ENCODE assay signal across 8 cellular contexts in genomic region chr1:99264201-99265021, GRCh38. TPM values are rescaled to one million over a fixed set of nuclear protein-coding genes. Genes with fewer than 3 reads are reported as not detected.
DNase-seq lines count a peak whose midpoint lies in the region; ATAC-seq and TF ChIP-seq lines count a peak whose summit lies in the region.

TSS of gene PLPPR4 (plus strand) at chr1:99264492. CDS start at chr1:99264594, 102 bp downstream.

- H3K27me3 Mint-ChIP-seq in activated naive CD8-positive, alpha-beta T cell treated with anti-CD3 and anti-CD28 coated beads, Interleukin-2, amount 50 U/mL, for 24 hours, result peaks cover 35% of the 10 kb centered on the region
- peaks cover 32% of the 10 kb centered on the region for H3K27me3 Mint-ChIP-seq in osteocyte (ENCODE audit: unreplicated experiment)

- peak within 1 kb of the TSS; percentile 23 to 65 (median 51) for H3K4me3 ChIP-seq in heart right ventricle

- H3K4me1 Mint-ChIP-seq in activated naive CD8-positive, alpha-beta T cell treated with anti-CD3 and anti-CD28 coated beads, Interleukin-2, amount 50 U/mL, for 24 hours, result peaks cover 3% of the 10 kb centered on the region
- peaks cover 17% of the 10 kb centered on the region for H3K4me1 Mint-ChIP-seq in osteocyte (ENCODE audit: unreplicated experiment)

- peaks cover 0 to 37% (median 6%) of the 10 kb centered on the region in 7 donors for H3K27me3 ChIP-seq in heart right ventricle

- WGBS in heart right ventricle, 2 donors, result 2 to 3% methylated on average over 51 of the region's 51 CpGs

- intact Hi-C loops in heart right ventricle (cut with DNase I), result no loop called here

- no peak within 1 kb of the TSS for H3K27ac ChIP-seq in heart right ventricle

- no peak within 1 kb of the TSS for H3K27ac Mint-ChIP-seq in activated naive CD8-positive, alpha-beta T cell treated with anti-CD3 and anti-CD28 coated beads, Interleukin-2, amount 50 U/mL, for 24 hours
- peak within 1 kb of the TSS; percentile 28 for H3K27ac Mint-ChIP-seq in osteocyte (ENCODE audit: unreplicated experiment)

- H3K4me3 Mint-ChIP-seq in activated naive CD8-positive, alpha-beta T cell treated with anti-CD3 and anti-CD28 coated beads, Interleukin-2, amount 50 U/mL, for 24 hours, result no peak within 1 kb of the TSS
- H3K4me3 Mint-ChIP-seq in osteocyte (ENCODE audit: unreplicated experiment), result peak within 1 kb of the TSS; percentile 73

- H3K36me3 Mint-ChIP-seq in activated naive CD8-positive, alpha-beta T cell treated with anti-CD3 and anti-CD28 coated beads, Interleukin-2, amount 50 U/mL, for 24 hours (ENCODE audit: low read depth), result no peaks in the 10 kb centered on the region
- H3K36me3 Mint-ChIP-seq in osteocyte (ENCODE audit: unreplicated experiment), result no peaks in the 10 kb centered on the region

- in situ Hi-C loops in KBM-7 (cut with MboI; ENCODE audit: low pct_unique_long_range_greater_than_20kb, low sequenced_read_pairs), result no loop called here

- peak; percentile 33 for ATAC-seq in activated naive CD8-positive, alpha-beta T cell treated with anti-CD3 and anti-CD28 coated beads, Interleukin-2, amount 50 U/mL, for 24 hours
- ATAC-seq in heart right ventricle, result peak; percentile 80 to 94 (median 90)
- no peak for ATAC-seq in HG03520 (IDR thresholded peaks at IDR 0.05; ENCODE audit: unreplicated experiment)
- ATAC-seq in GM21717 (IDR thresholded peaks at IDR 0.05; ENCODE audit: unreplicated experiment), result no peak

- peak; percentile 15 for DNase-seq in CD1c-positive myeloid dendritic cell (ENCODE audit: extremely low spot score)
- peak; percentile 11 for DNase-seq in KBM-7
- peak; percentile 5 for DNase-seq in activated naive CD8-positive, alpha-beta T cell treated with anti-CD3 and anti-CD28 coated beads, Interleukin-2, amount 50 U/mL, for 24 hours
- peak; percentile 55 to 56 for DNase-seq in heart right ventricle
- DNase-seq in osteocyte (ENCODE audit: extremely low spot score, unreplicated experiment), result peak; percentile 85
- no peak for DNase-seq in NCI-H2029 (lab: John Stamatoyannopoulos, UW)

- H3K9me3 ChIP-seq in heart right ventricle, result peaks cover 0 to 3% (median 0%) of the 10 kb centered on the region in 11 donors

- TF ChIP-seq CTCF in heart right ventricle (IDR thresholded peaks at IDR 0.05) (no peak), osteocyte (IDR thresholded peaks at IDR 0.05) (no peak)

- H3K4me1 ChIP-seq in heart right ventricle, result peaks cover 0 to 11% (median 6%) of the 10 kb centered on the region in 9 donors

- peaks cover 6% of the 10 kb centered on the region for H3K9me3 Mint-ChIP-seq in activated naive CD8-positive, alpha-beta T cell treated with anti-CD3 and anti-CD28 coated beads, Interleukin-2, amount 50 U/mL, for 24 hours
- no peaks in the 10 kb centered on the region for H3K9me3 Mint-ChIP-seq in osteocyte (ENCODE audit: unreplicated experiment)

- H3K36me3 ChIP-seq in heart right ventricle, result no peaks in the 10 kb centered on the region

RNA-seq across cellular contexts. Expression of gene PLPPR4, which starts in this region (rescaled TPM):
- total RNA-seq in heart right ventricle, result under 1 TPM; 0.12 to 0.97 (median 0.42) TPM
- polyA plus RNA-seq in heart right ventricle, result under 1 TPM; 0.15 to 0.22 TPM
- total RNA-seq in osteocyte, result 5.2 and 5.5 TPM in 2 replicates

Comparison
In these comparisons a context has a peak if more than half of its experiments do, and no peak if none do; other contexts are left out.
1. Peak in DNase-seq, ATAC-seq and H3K4me3 ChIP-seq in heart right ventricle; RNA of the gene not detected or under 1 TPM.